17 cellular contexts compared by ENCODE assay signal in genomic region chr1:24319962-24320361, GRCh38. TPM values are rescaled to one million over a fixed set of nuclear protein-coding genes. Genes with fewer than 3 reads are reported as not detected.
DNase-seq lines count a peak whose midpoint lies in the region; ATAC-seq and TF ChIP-seq lines count a peak whose summit lies in the region.
"Had no signal": no experiment of that assay in that cellular context is flagged by ENCODE, and none has a peak within 500 bp of the region (broad histone marks: within the 10 kb centered on the region; RNA-seq: fewer than 3 reads in every experiment).

No MANE protein-coding gene starts in this region.

- DNase-seq in activated naive CD4-positive, alpha-beta T cell treated with anti-CD3 and anti-CD28 coated beads, Interleukin-2, amount 50 U/mL, for 72 hours (ENCODE audit: low spot score in 2 of 2): no peak
- no peak for DNase-seq in activated B cell treated with CpG ODN at 0.5 μM for 24 hours
- no peak for DNase-seq in NCI-H1436 (lab: John Stamatoyannopoulos, UW)
- DNase-seq: activated CD8-positive, alpha-beta T cell treated with anti-CD3 and anti-CD28 coated beads for 36 hours; activated gamma-delta T cell treated with Interleukin-2 at 50 U/mL for 16 hours; erythroblast; hippocampal formation; NCI-H1436 treated with DMSO at 0.1 percent for 48 hours; ovary; upper lobe of right lung had no signal

- intact Hi-C loops in activated B cell treated with CpG ODN at 0.5 μM for 24 hours (cut with micrococcal nuclease): loop anchor here (5.0 kb wide), 3 partner anchors 72 to 133 kb away; partner anchors contain the start of gene IFNLR1

- H3K27ac Mint-ChIP-seq in activated naive CD4-positive, alpha-beta T cell treated with anti-CD3 and anti-CD28 coated beads, Interleukin-2, amount 50 U/mL, for 24 hours: no peak overlapping the region
- no peak overlapping the region for H3K27ac Mint-ChIP-seq in activated naive CD4-positive, alpha-beta T cell treated with anti-CD3 and anti-CD28 coated beads, Interleukin-2, amount 50 U/mL, for 72 hours
- H3K27ac Mint-ChIP-seq in activated B cell treated with CpG ODN at 0.5 μM for 24 hours: no peak overlapping the region
- H3K27ac Mint-ChIP-seq: activated CD8-positive, alpha-beta T cell treated with anti-CD3 and anti-CD28 coated beads for 36 hours had no signal

- no peaks in the 10 kb centered on the region for H3K36me3 ChIP-seq in urinary bladder (ENCODE audit: insufficient read depth)
- H3K36me3 ChIP-seq: ovary, upper lobe of right lung had no signal

- H3K36me3 Mint-ChIP-seq in activated naive CD4-positive, alpha-beta T cell treated with anti-CD3 and anti-CD28 coated beads, Interleukin-2, amount 50 U/mL, for 24 hours: no peaks in the 10 kb centered on the region
- no peaks in the 10 kb centered on the region for H3K36me3 Mint-ChIP-seq in activated naive CD4-positive, alpha-beta T cell treated with anti-CD3 and anti-CD28 coated beads, Interleukin-2, amount 50 U/mL, for 72 hours
- H3K36me3 Mint-ChIP-seq in activated B cell treated with CpG ODN at 0.5 μM for 24 hours (ENCODE audit: low read depth): no peaks in the 10 kb centered on the region
- H3K36me3 Mint-ChIP-seq: IgD-negative memory B cell had no signal

- CTCF ChIA-PET in activated B cell treated with CpG ODN at 0.5 μM for 24 hours (lab: Charles Lee): interaction anchor here (1.0 kb wide), 1 partner anchor 9 kb away, joined by 3 read pairs; no protein-coding TSS in a partner anchor

- peaks cover 2% of the 10 kb centered on the region for H3K4me1 ChIP-seq in urinary bladder (ENCODE audit: insufficient read depth)

- peak overlapping the region; percentile 73 for H3K4me3 Mint-ChIP-seq in activated naive CD4-positive, alpha-beta T cell treated with anti-CD3 and anti-CD28 coated beads, Interleukin-2, amount 50 U/mL, for 24 hours
- H3K4me3 Mint-ChIP-seq in activated B cell treated with CpG ODN at 0.5 μM for 24 hours: peak overlapping the region; percentile 25
- H3K4me3 Mint-ChIP-seq: activated CD8-positive, alpha-beta T cell treated with anti-CD3 and anti-CD28 coated beads for 36 hours had no signal

- no peak for ATAC-seq in activated naive CD4-positive, alpha-beta T cell treated with anti-CD3 and anti-CD28 coated beads, Interleukin-2, amount 50 U/mL, for 72 hours
- ATAC-seq in activated B cell treated with CpG ODN at 0.5 μM for 24 hours (ENCODE audit: low read depth) (no peak), GM19397 (IDR thresholded peaks at IDR 0.05; ENCODE audit: unreplicated experiment) (no peak), GM21576 (IDR thresholded peaks at IDR 0.05; ENCODE audit: unreplicated experiment) (no peak)
- ATAC-seq: activated CD8-positive, alpha-beta T cell treated with anti-CD3 and anti-CD28 coated beads for 36 hours had no signal

- H3K4me1 Mint-ChIP-seq in activated naive CD4-positive, alpha-beta T cell treated with anti-CD3 and anti-CD28 coated beads, Interleukin-2, amount 50 U/mL, for 24 hours: peaks cover 46% of the 10 kb centered on the region
- H3K4me1 Mint-ChIP-seq in activated B cell treated with CpG ODN at 0.5 μM for 24 hours: peaks cover 50% of the 10 kb centered on the region

- H3K4me3 ChIP-seq in iPS-18c (ENCODE audit: insufficient read depth, low read depth, low read length) (peak overlapping the region; percentile 51; the same call in 1 of the 2 replicates), urinary bladder (ENCODE audit: low read depth, low read length) (no peak overlapping the region)
- H3K4me3 ChIP-seq: ovary, upper lobe of right lung had no signal

- H3K9me3 ChIP-seq in iPS-18c (ENCODE audit: control insufficient read depth, insufficient read depth, low read length): peaks cover 2% of the 10 kb centered on the region
- H3K9me3 ChIP-seq: ovary, upper lobe of right lung had no signal

- H3K9me3 Mint-ChIP-seq in activated naive CD4-positive, alpha-beta T cell treated with anti-CD3 and anti-CD28 coated beads, Interleukin-2, amount 50 U/mL, for 24 hours: no peaks in the 10 kb centered on the region
- H3K9me3 Mint-ChIP-seq in activated naive CD4-positive, alpha-beta T cell treated with anti-CD3 and anti-CD28 coated beads, Interleukin-2, amount 50 U/mL, for 72 hours: no peaks in the 10 kb centered on the region
- no peaks in the 10 kb centered on the region for H3K9me3 Mint-ChIP-seq in activated B cell treated with CpG ODN at 0.5 μM for 24 hours
- H3K9me3 Mint-ChIP-seq: activated CD8-positive, alpha-beta T cell treated with anti-CD3 and anti-CD28 coated beads for 36 hours; IgD-negative memory B cell had no signal

- H3K27ac ChIP-seq in urinary bladder (ENCODE audit: low read depth): peak overlapping the region; percentile 27
- H3K27ac ChIP-seq: ovary, upper lobe of right lung had no signal

- POLR2A ChIA-PET in activated B cell treated with CpG ODN at 0.5 μM for 24 hours (lab: Charles Lee): interaction anchor here (0.6 to 3.0 kb wide), 3 partner anchors 121 to 1778 kb away, joined by 4 to 20 read pairs (median 6); no protein-coding TSS in a partner anchor

- 84% methylated on average over 1 of the region's 1 CpG for WGBS in urinary bladder

- H3K27me3 Mint-ChIP-seq in activated naive CD4-positive, alpha-beta T cell treated with anti-CD3 and anti-CD28 coated beads, Interleukin-2, amount 50 U/mL, for 24 hours: peaks cover 34% of the 10 kb centered on the region
- H3K27me3 Mint-ChIP-seq in activated B cell treated with CpG ODN at 0.5 μM for 24 hours: peaks cover 33% of the 10 kb centered on the region

- TF ChIP-seq CTCF in activated B cell treated with CpG ODN at 0.5 μM for 24 hours (IDR thresholded peaks at IDR 0.05): no peak

RNA-seq across cellular contexts. Expression of gene GRHL3, which starts 0.8 kb away (rescaled TPM):
- not detected for total RNA-seq in activated naive CD4-positive, alpha-beta T cell treated with anti-CD3 and anti-CD28 coated beads, Interleukin-2, amount 50 U/mL, for 72 hours
- total RNA-seq in activated B cell treated with CpG ODN at 0.5 μM for 24 hours: 0.64 and 0.78 TPM in 2 replicates
- total RNA-seq in urinary bladder: 15.1 TPM
- 7.6 TPM for polyA plus RNA-seq in urinary bladder
- total RNA-seq: activated CD8-positive, alpha-beta T cell treated with anti-CD3 and anti-CD28 coated beads for 36 hours; lung microvascular endothelial cell had no signal
- polyA plus RNA-seq: IgD-negative memory B cell, ovary had no signal
